In the genomic region with DNA sequence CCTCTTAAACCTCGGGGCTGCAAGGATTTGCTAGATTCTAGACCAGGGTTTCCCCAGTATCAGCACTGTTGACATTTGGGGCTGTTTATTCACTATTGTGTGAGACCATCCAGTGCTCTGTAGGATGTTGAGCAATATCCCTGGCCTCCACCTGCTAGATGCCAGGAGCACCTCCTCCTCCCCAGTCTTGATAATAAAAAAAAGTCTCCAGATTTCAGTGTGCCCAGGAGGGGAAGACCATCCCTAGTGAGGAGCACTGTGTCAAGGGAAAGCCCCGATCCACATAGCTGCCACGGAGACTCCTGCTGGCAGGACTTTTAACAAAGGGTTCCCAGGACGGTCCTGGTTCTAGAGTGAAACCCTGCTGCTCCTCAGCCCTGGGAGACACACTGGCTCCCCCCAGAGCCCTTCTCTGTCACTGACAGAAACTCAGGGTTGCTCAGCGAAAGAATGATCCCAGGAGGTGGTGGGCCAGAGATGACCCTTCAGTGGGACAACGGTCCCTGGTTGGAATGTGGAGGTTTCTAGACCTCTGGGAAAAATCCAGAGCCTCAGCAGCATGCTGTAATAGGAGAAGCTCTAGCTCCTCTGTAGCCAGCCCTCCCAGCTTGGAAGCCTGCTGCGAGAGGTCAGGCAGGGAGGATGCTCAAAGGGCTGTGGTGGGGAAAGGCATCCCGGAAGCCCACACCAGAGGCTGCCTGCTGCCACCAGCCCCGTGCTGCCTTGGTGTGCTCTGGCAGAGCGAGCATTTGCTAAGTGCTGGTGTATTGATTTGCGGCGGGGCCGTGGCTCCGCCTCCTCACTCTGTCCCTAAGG, we compare ENCODE assay signal across 8 cellular contexts. TPM values are rescaled to one million over a fixed set of nuclear protein-coding genes. Genes with fewer than 3 reads are reported as not detected.
DNase-seq lines count a peak whose midpoint lies in the region; ATAC-seq, FAIRE-seq and TF ChIP-seq lines count a peak whose summit lies in the region.

No MANE protein-coding gene starts in this region.

- no peaks in the 10 kb centered on the region for H3K9me3 Mint-ChIP-seq in stimulated activated effector memory CD8-positive, alpha-beta T cell treated with anti-CD3 and anti-CD28 coated beads, Interleukin-12 subunit alpha, Interleukin-12 subunit beta, amount 100 ng/mL, for 72 hours

- CTCF ChIA-PET in Panc1 (lab: Charles Lee), result no interaction called here

- H3K4me1 ChIP-seq in Panc1 (ENCODE audit: control insufficient read depth, insufficient read depth, low read length), result peaks cover 7% of the 10 kb centered on the region
- peaks cover 0 to 36% (median 6%) of the 10 kb centered on the region in 4 donors for H3K4me1 ChIP-seq in Peyer's patch

- no TSS peak for BruUV-seq in Panc1 (replicated peaks; lab: Mats Ljungman, UMichigan)

- DNase-seq in H7 (peak; percentile 86), Panc1 (ENCODE audit: low read depth, low spot score) (no peak), globus pallidus (ENCODE audit: low spot score) (peak; percentile 45), germinal center (ENCODE audit: low spot score) (no peak), urothelium cell line (ENCODE audit: low spot score) (no peak), Peyer's patch (no peak), HT-29 (ENCODE audit: low spot score) (no peak)
- DNase-seq in stimulated activated effector memory CD8-positive, alpha-beta T cell treated with anti-CD3 and anti-CD28 coated beads, Interleukin-12 subunit alpha, Interleukin-12 subunit beta, amount 100 ng/mL, for 72 hours (ENCODE audit: low spot score in 2 of 2), result no peak

- intact Hi-C loops in Panc1 (cut with micrococcal nuclease; ENCODE audit: unreplicated experiment), result no loop called here

- H3K4me3 ChIP-seq in H7 (ENCODE audit: insufficient read depth, low read depth, low read length), result no peak overlapping the region
- H3K4me3 ChIP-seq in Panc1 (ENCODE audit: low read depth in 2 of 2, low read length in 2 of 2), result no peak overlapping the region
- no peak overlapping the region for H3K4me3 ChIP-seq in Peyer's patch

- H3K36me3 Mint-ChIP-seq in stimulated activated effector memory CD8-positive, alpha-beta T cell treated with anti-CD3 and anti-CD28 coated beads, Interleukin-12 subunit alpha, Interleukin-12 subunit beta, amount 100 ng/mL, for 72 hours, result no peaks in the 10 kb centered on the region

- no peak; the same call in 1 of the 2 replicates for TF ChIP-seq CTCF in Panc1 (IDR thresholded peaks at IDR 0.05)
- TF ChIP-seq CTCF in Peyer's patch (IDR thresholded peaks at IDR 0.05), result no peak

- peak; percentile 77 for ATAC-seq in Panc1
- no peak for ATAC-seq in stimulated activated effector memory CD8-positive, alpha-beta T cell treated with anti-CD3 and anti-CD28 coated beads, Interleukin-12 subunit alpha, Interleukin-12 subunit beta, amount 100 ng/mL, for 72 hours

- H3K9me3 ChIP-seq in Panc1 (ENCODE audit: control insufficient read depth, insufficient read depth, low read depth, low read length), result no peaks in the 10 kb centered on the region
- H3K9me3 ChIP-seq in Peyer's patch, result no peaks in the 10 kb centered on the region

- no peak overlapping the region for H3K4me3 Mint-ChIP-seq in stimulated activated effector memory CD8-positive, alpha-beta T cell treated with anti-CD3 and anti-CD28 coated beads, Interleukin-12 subunit alpha, Interleukin-12 subunit beta, amount 100 ng/mL, for 72 hours

- POLR2A ChIA-PET in Panc1 (lab: Charles Lee), result no interaction called here

- no peaks in the 10 kb centered on the region for H3K4me1 Mint-ChIP-seq in stimulated activated effector memory CD8-positive, alpha-beta T cell treated with anti-CD3 and anti-CD28 coated beads, Interleukin-12 subunit alpha, Interleukin-12 subunit beta, amount 100 ng/mL, for 72 hours

- no peak overlapping the region for H3K27ac ChIP-seq in Panc1 (ENCODE audit: low read length)
- no peak overlapping the region for H3K27ac ChIP-seq in Peyer's patch

- peaks cover 2% of the 10 kb centered on the region for H3K27me3 ChIP-seq in H7 (ENCODE audit: control insufficient read depth, insufficient read depth, low read length)
- no peaks in the 10 kb centered on the region for H3K27me3 ChIP-seq in Panc1 (ENCODE audit: control insufficient read depth, insufficient read depth, low read length)
- H3K27me3 ChIP-seq in Peyer's patch, result no peaks in the 10 kb centered on the region

- TF ChIP-seq POLR2A in Peyer's patch (IDR thresholded peaks at IDR 0.05), result no peak

- H3K27ac Mint-ChIP-seq in stimulated activated effector memory CD8-positive, alpha-beta T cell treated with anti-CD3 and anti-CD28 coated beads, Interleukin-12 subunit alpha, Interleukin-12 subunit beta, amount 100 ng/mL, for 72 hours, result peak overlapping the region; percentile 65

- in situ Hi-C loops in Panc1 (cut with HindIII; ENCODE audit: low pct_unique_long_range_greater_than_20kb, low sequenced_read_pairs), result no loop called here

- no peak for FAIRE-seq in urothelium cell line (lab: Jason Lieb, UNC)

- no peaks in the 10 kb centered on the region for H3K36me3 ChIP-seq in H7 (replicated peaks; ENCODE audit: control insufficient read depth, insufficient read depth, low read length)
- no peaks in the 10 kb centered on the region for H3K36me3 ChIP-seq in Panc1 (ENCODE audit: control insufficient read depth, insufficient read depth, low read length)
- peaks cover 0 to 17% (median 0%) of the 10 kb centered on the region in 3 donors for H3K36me3 ChIP-seq in Peyer's patch

RNA-seq across cellular contexts. Expression of a gene that starts 20.3 kb away (rescaled TPM):
- 1.5 and 1.7 TPM in 2 replicates for total RNA-seq in H7 (2014; rRNA removed; shearing (Covaris generic))
- total RNA-seq in Panc1 (2021; ENCODE audit: unreplicated experiment) (0.23 TPM), Peyer's patch (10 to 100 TPM in 1 of 4 donors, 1 to 10 TPM in 3; 1.2 to 21.5 (median 4.9) TPM)
- polyA plus RNA-seq in Panc1 (2012; ENCODE audit: insufficient read length), result 0.48 TPM
- total RNA-seq in HT-29 (2014; rRNA removed; shearing (Covaris generic)), result 1.8 and 2.5 TPM in 2 replicates

RNA-seq across cellular contexts. Expression of a gene that starts 34.1 kb away (rescaled TPM):
- total RNA-seq in H7 (2014; rRNA removed; shearing (Covaris generic)), result 81.5 and 89.1 TPM in 2 replicates
- total RNA-seq in Panc1 (2021; ENCODE audit: unreplicated experiment), result 52.0 TPM
- polyA plus RNA-seq in Panc1 (2012; ENCODE audit: insufficient read length), result 41.4 TPM
- total RNA-seq in Peyer's patch, result 10 to 100 TPM; 27.1 to 71.8 (median 28.3) TPM
- 52.8 and 59.8 TPM in 2 replicates for total RNA-seq in HT-29 (2014; rRNA removed; shearing (Covaris generic))

RNA-seq across cellular contexts. Expression of a gene that starts 35.7 kb away (rescaled TPM):
- total RNA-seq in H7 (2014; rRNA removed; shearing (Covaris generic)), result 254 and 292 TPM in 2 replicates
- total RNA-seq in Panc1 (2021; ENCODE audit: unreplicated experiment) (129 TPM), Peyer's patch (10 to 100 TPM; 21.5 to 48.0 (median 37.1) TPM)
- 97.8 TPM for polyA plus RNA-seq in Panc1 (2012; ENCODE audit: insufficient read length)
- 130 and 133 TPM in 2 replicates for total RNA-seq in HT-29 (2014; rRNA removed; shearing (Covaris generic))

Comparison
In these comparisons a context has a peak if more than half of its experiments do, and no peak if none do; other contexts are left out.
1. DNase-seq: peak in H7 (single experiment) and globus pallidus (single experiment); none in Panc1 (single experiment), stimulated activated effector memory CD8-positive, alpha-beta T cell treated with anti-CD3 and anti-CD28 coated beads, Interleukin-12 subunit alpha, Interleukin-12 subunit beta, amount 100 ng/mL, for 72 hours (0 of 2), germinal center (single experiment), urothelium cell line (single experiment), Peyer's patch (0 of 3) and HT-29 (single experiment).